In genomic region chr9:121239851-121240250, GRCh38 we compare ENCODE assay signal across 7 cellular contexts.
"Had no signal": no experiment of that assay in that cellular context is flagged by ENCODE, and none has a peak within 500 bp of the region (broad histone marks: within the 10 kb centered on the region; RNA-seq: fewer than 3 reads in every experiment).

No MANE protein-coding gene starts in this region.

- ATAC-seq: HCT116 had no signal

- H3K4me1 Mint-ChIP-seq: IgD-negative memory B cell had no signal

- H3K4me3 Mint-ChIP-seq: HFFc6, IgD-negative memory B cell had no signal

- H3K27me3 Mint-ChIP-seq: IgD-negative memory B cell had no signal

- H3K4me3 ChIP-seq: GM23248, HAP-1 had no signal

- DNase-seq: GOT3, H7, HFFc6 had no signal

- H3K36me3 ChIP-seq: HAP-1 had no signal

- H3K9ac ChIP-seq: GM23248 had no signal
